In genomic region chr4:150960818-150961217, GRCh38 we compare ENCODE assay signal across 8 cellular contexts. TPM values are rescaled to one million over a fixed set of nuclear protein-coding genes. Genes with fewer than 3 reads are reported as not detected.
DNase-seq lines count a peak whose midpoint lies in the region; ATAC-seq and TF ChIP-seq lines count a peak whose summit lies in the region.

No MANE protein-coding gene starts in this region.

- no peak overlapping the region for H2AFZ ChIP-seq in IMR-90 (replicated peaks; ENCODE audit: low read length, poor library complexity)

- H3K4me1 ChIP-seq in IMR-90 (ENCODE audit: control insufficient read depth, insufficient read depth, low read length): no peaks in the 10 kb centered on the region

- CTCF ChIA-PET in IMR-90 (lab: Yijun Ruan, JAX): no interaction called here

- TF ChIP-seq POLR2A in IMR-90 (IDR thresholded peaks at IDR 0.05; ENCODE audit: low read depth, low read length): no peak
- TF ChIP-seq POLR2A in lower leg skin (IDR thresholded peaks at IDR 0.05): no peak

- no peak overlapping the region for H3K9ac ChIP-seq in IMR-90 (ENCODE audit: low read depth, low read length)

- dilution Hi-C loops in IMR-90 (cut with HindIII; ENCODE audit: low sequenced_read_pairs, unreplicated experiment): no loop called here

- no peak overlapping the region for H2BK15ac ChIP-seq in IMR-90 (ENCODE audit: low read depth, low read length)

- peaks cover 29% of the 10 kb centered on the region for H3K36me3 Mint-ChIP-seq in glutamatergic neuron (ENCODE audit: unreplicated experiment)

- no peak overlapping the region for H4K5ac ChIP-seq in IMR-90 (ENCODE audit: low read depth, low read length)

- H2AK5ac ChIP-seq in IMR-90 (ENCODE audit: low read depth, low read length): no peak overlapping the region

- H3K18ac ChIP-seq in IMR-90 (ENCODE audit: low read depth, low read length): no peak overlapping the region

- H3K36me3 ChIP-seq in IMR-90 (ENCODE audit: control insufficient read depth, insufficient read depth, low read length): no peaks in the 10 kb centered on the region

- no peak overlapping the region for H2BK20ac ChIP-seq in IMR-90 (ENCODE audit: low read depth, low read length)

- H3K56ac ChIP-seq in IMR-90 (ENCODE audit: extremely low read depth, insufficient read depth, low read length): no peak overlapping the region

- BruUV-seq in IMR-90 (replicated peaks; lab: Mats Ljungman, UMichigan): no TSS peak

- H3K27me3 ChIP-seq in IMR-90 (ENCODE audit: control insufficient read depth, insufficient read depth, low read length): no peaks in the 10 kb centered on the region

- H3K4me3 ChIP-seq in IMR-90 (ENCODE audit: insufficient read depth, low read depth, low read length): no peak overlapping the region
- no peak overlapping the region for H3K4me3 ChIP-seq in lower leg skin (ENCODE audit: low read depth, poor library complexity, severe bottlenecking)

- H3K4me2 ChIP-seq in IMR-90 (ENCODE audit: low read depth, low read length): no peak overlapping the region

- H3K4me1 Mint-ChIP-seq in glutamatergic neuron (ENCODE audit: low read depth, unreplicated experiment): no peaks in the 10 kb centered on the region
- peaks cover 46% of the 10 kb centered on the region for H3K4me1 Mint-ChIP-seq in stimulated activated naive CD8-positive, alpha-beta T cell treated with anti-CD3 and anti-CD28 coated beads, Interleukin-15, amount 100 ng/mL, for 72 hours

- H2BK120ac ChIP-seq in IMR-90 (ENCODE audit: low read depth, low read length): no peak overlapping the region

- H3K27ac ChIP-seq in IMR-90 (ENCODE audit: insufficient read depth, low read length): no peak overlapping the region

- intact Hi-C loops in IMR-90 (cut with micrococcal nuclease) (no loop called here), lower leg skin (cut with DNase I; ENCODE audit: low total_unique reads) (no loop called here)

- no peaks in the 10 kb centered on the region for H4K20me1 ChIP-seq in IMR-90 (ENCODE audit: insufficient read depth, low read length)

- peaks cover 0 to 3% of the 10 kb centered on the region in 2 experiments; a peak in 1 of 4 replicates for H3K79me1 ChIP-seq in IMR-90 (ENCODE audit: low read depth in 1 of 2, low read length in 2 of 2)

- no peak overlapping the region for H3K4ac ChIP-seq in IMR-90 (ENCODE audit: low read depth, low read length)

- in situ Hi-C loops in IMR-90 (cut with MboI; ENCODE audit: low sequenced_read_pairs): no loop called here

- peak; percentile 33; the same call in 1 of the 2 replicates for TF ChIP-seq CTCF in IMR-90 (conservative IDR thresholded peaks at IDR 0.05; ENCODE audit: low read depth, low read length)
- TF ChIP-seq CTCF in glutamatergic neuron (IDR thresholded peaks at IDR 0.05; ENCODE audit: partially characterized antibody, unreplicated experiment): peak; percentile 33
- no peak for TF ChIP-seq CTCF in lower leg skin (IDR thresholded peaks at IDR 0.05)

- H4K8ac ChIP-seq in IMR-90 (ENCODE audit: low read depth in 2 of 2, low read length in 2 of 2): no peak overlapping the region

- peaks cover 1% of the 10 kb centered on the region for H3K27me3 Mint-ChIP-seq in glutamatergic neuron (ENCODE audit: unreplicated experiment)
- no peaks in the 10 kb centered on the region for H3K27me3 Mint-ChIP-seq in stimulated activated naive CD8-positive, alpha-beta T cell treated with anti-CD3 and anti-CD28 coated beads, Interleukin-15, amount 100 ng/mL, for 72 hours

- no peak overlapping the region for H2BK5ac ChIP-seq in IMR-90 (ENCODE audit: low read depth, low read length, poor library complexity, severe bottlenecking)

- WGBS in IMR-90 (ENCODE audit: extremely low coverage in 2 of 2, insufficient read length in 1 of 2), 2 experiments: no CpG with 5 or more reads among the region's 2 CpGs
- WGBS in lower leg skin, 2 donors: 92 to 96% methylated on average over 2 of the region's 2 CpGs

- no peak; the same call in 1 of the 2 replicates for ATAC-seq in IMR-90 (ENCODE audit: low read depth)
- ATAC-seq in stimulated activated naive CD8-positive, alpha-beta T cell treated with anti-CD3 and anti-CD28 coated beads, Interleukin-15, amount 100 ng/mL, for 72 hours: peak; percentile 72

- no peaks in the 10 kb centered on the region for H3K9me3 ChIP-seq in IMR-90 (ENCODE audit: control insufficient read depth, insufficient read depth, low read length)

- H3K27ac Mint-ChIP-seq in glutamatergic neuron (ENCODE audit: unreplicated experiment): no peak overlapping the region
- H3K27ac Mint-ChIP-seq in stimulated activated naive CD8-positive, alpha-beta T cell treated with anti-CD3 and anti-CD28 coated beads, Interleukin-15, amount 100 ng/mL, for 72 hours: no peak overlapping the region

- no peak overlapping the region for H4K91ac ChIP-seq in IMR-90 (ENCODE audit: insufficient read depth, low read depth, low read length)

- POLR2A ChIA-PET in IMR-90 (lab: Charles Lee; ENCODE audit: unreplicated experiment): no interaction called here

- DNase-seq in DMS53 (lab: John Stamatoyannopoulos, UW): peak; percentile 41
- no peak for DNase-seq in DMS53 treated with DMSO at 0.1 percent for 48 hours (lab: John Stamatoyannopoulos, UW; ENCODE audit: unreplicated experiment)
- DNase-seq in IMR-90: no peak
- DNase-seq in activated CD4-positive, alpha-beta T cell treated with anti-CD3 and anti-CD28 coated beads, Interleukin-2, amount 50 U/mL, for 48 hours: peak; percentile 31 to 54
- peak; percentile 59 for DNase-seq in glutamatergic neuron
- peak; percentile 22 to 24 for DNase-seq in stimulated activated naive CD8-positive, alpha-beta T cell treated with anti-CD3 and anti-CD28 coated beads, Interleukin-15, amount 100 ng/mL, for 72 hours
- DNase-seq in lower leg skin (ENCODE audit: low spot score in 2 of 2): no peak
- no peak for DNase-seq in dedifferentiated amniotic fluid mesenchymal stem cell (ENCODE audit: extremely low spot score)

- no peaks in the 10 kb centered on the region for H3K9me1 ChIP-seq in IMR-90 (ENCODE audit: insufficient read depth, low read length)

- no peak overlapping the region for H3K4me3 Mint-ChIP-seq in glutamatergic neuron (ENCODE audit: unreplicated experiment)
- no peak overlapping the region for H3K4me3 Mint-ChIP-seq in stimulated activated naive CD8-positive, alpha-beta T cell treated with anti-CD3 and anti-CD28 coated beads, Interleukin-15, amount 100 ng/mL, for 72 hours

- no peak overlapping the region for H2AK9ac ChIP-seq in IMR-90 (replicated peaks; ENCODE audit: low read depth, low read length, poor library complexity)

- peaks cover 12% of the 10 kb centered on the region for H3K9me3 Mint-ChIP-seq in glutamatergic neuron (ENCODE audit: unreplicated experiment)
- peaks cover 11 to 26% of the 10 kb centered on the region in 2 donors for H3K9me3 Mint-ChIP-seq in stimulated activated naive CD8-positive, alpha-beta T cell treated with anti-CD3 and anti-CD28 coated beads, Interleukin-15, amount 100 ng/mL, for 72 hours

- H3K14ac ChIP-seq in IMR-90 (replicated peaks; ENCODE audit: low read depth, low read length): no peak overlapping the region

- no peak for TF ChIP-seq RAD21 in IMR-90 (IDR thresholded peaks at IDR 0.05; ENCODE audit: low read length)

- H3K23ac ChIP-seq in IMR-90 (ENCODE audit: low read depth, low read length): no peak overlapping the region

TF ChIP-seq in IMR-90, 13 proteins besides CTCF, POLR2A, EP300 and RAD21:
- TF ChIP-seq CEBPB (IDR thresholded peaks at IDR 0.05; ENCODE audit: low read depth, low read length): no peak
- no peak for TF ChIP-seq RCOR1 (IDR thresholded peaks at IDR 0.05; ENCODE audit: insufficient replicate concordance, low read length)
- no peak for TF ChIP-seq FOS (IDR thresholded peaks at IDR 0.05; ENCODE audit: low read depth, low read length)
- no peak for TF ChIP-seq MXI1 (IDR thresholded peaks at IDR 0.05; ENCODE audit: borderline replicate concordance, low read depth, low read length)
- no peak for TF ChIP-seq SMC3 (IDR thresholded peaks at IDR 0.05; ENCODE audit: low read depth, low read length)
- TF ChIP-seq RFX5 (IDR thresholded peaks at IDR 0.05; ENCODE audit: low read depth, low read length): no peak
- TF ChIP-seq NFE2L2 (IDR thresholded peaks at IDR 0.05; ENCODE audit: low read depth, low read length): no peak
- TF ChIP-seq BHLHE40 (IDR thresholded peaks at IDR 0.05; ENCODE audit: low read depth, low read length): no peak

RNA-seq across cellular contexts. Expression of gene LRBA, which starts 54.3 kb away (rescaled TPM):
- total RNA-seq in IMR-90 (2012; rRNA removed) (48.6 and 51.6 TPM in 2 replicates), glutamatergic neuron (ENCODE audit: unreplicated experiment) (26.4 TPM), lower leg skin (10 to 100 TPM; 71.9 to 86.8 (median 75.0) TPM)
- 8.5 and 10.2 TPM in 2 replicates for polyA plus RNA-seq in IMR-90 (2012; rRNA removed)
- polyA plus RNA-seq in IMR-90 (2012; cell fraction: cytosol; rRNA removed): 5.5 and 5.7 TPM in 2 replicates
- polyA plus RNA-seq in IMR-90 (2012; cell fraction: nucleus; rRNA removed; ENCODE audit: low replicate concordance): 4.7 and 10.7 TPM in 2 replicates

Comparison
In these comparisons a context has a peak if more than half of its experiments do, and no peak if none do; other contexts are left out.
1. DNase-seq: peak in DMS53 (single experiment), activated CD4-positive, alpha-beta T cell treated with anti-CD3 and anti-CD28 coated beads, Interleukin-2, amount 50 U/mL, for 48 hours (2 of 2), glutamatergic neuron (single experiment) and stimulated activated naive CD8-positive, alpha-beta T cell treated with anti-CD3 and anti-CD28 coated beads, Interleukin-15, amount 100 ng/mL, for 72 hours (2 of 2); none in DMS53 treated with DMSO at 0.1 percent for 48 hours (single experiment), IMR-90 (single experiment), lower leg skin (0 of 2) and dedifferentiated amniotic fluid mesenchymal stem cell (single experiment).
2. CTCF ChIP-seq: peak in IMR-90 (single experiment) and glutamatergic neuron (single experiment); none in lower leg skin (0 of 3).